ENCODE assay signal across 19 cellular contexts in the genomic region with DNA sequence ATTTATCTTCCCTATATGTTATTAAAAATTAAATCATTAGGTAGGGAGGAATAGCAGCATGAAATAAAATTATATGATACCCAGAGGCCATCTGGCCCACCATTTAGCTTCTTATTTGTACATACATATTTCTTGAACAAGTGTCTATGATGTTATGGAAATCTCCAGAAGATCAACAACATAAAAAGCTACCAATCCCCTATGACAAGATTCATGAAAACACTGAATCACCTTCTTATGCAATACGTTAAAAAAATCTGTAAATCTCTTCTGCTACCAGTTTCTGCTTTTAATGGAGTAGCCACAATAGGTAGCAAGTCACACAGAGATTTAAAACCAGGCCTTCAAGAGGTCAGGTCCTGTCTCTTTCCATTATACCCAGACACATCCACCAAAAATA.
DNase-seq lines count a peak whose midpoint lies in the region; ATAC-seq and TF ChIP-seq lines count a peak whose summit lies in the region.
"Had no signal": no experiment of that assay in that cellular context is flagged by ENCODE, and none has a peak within 500 bp of the region (broad histone marks: within the 10 kb centered on the region; RNA-seq: fewer than 3 reads in every experiment).

No MANE protein-coding gene starts in this region.

- intact Hi-C loops in MCF 10A (cut with micrococcal nuclease) = no loop called here
- intact Hi-C loops in mammary epithelial cell (cut with micrococcal nuclease) = no loop called here

- TF ChIP-seq CTCF in MCF 10A (IDR thresholded peaks at IDR 0.05; ENCODE audit: unreplicated experiment) (no peak), mammary epithelial cell (conservative IDR thresholded peaks at IDR 0.05 in 1 of 2, IDR thresholded peaks at IDR 0.05 in 1 of 2; ENCODE audit: extremely low read depth in 1 of 2, insufficient read depth in 1 of 2, low read depth in 1 of 2, low read length in 2 of 2) (no peak), choroid plexus epithelial cell (conservative IDR thresholded peaks at IDR 0.05; ENCODE audit: low read depth, low read length) (no peak), glutamatergic neuron (IDR thresholded peaks at IDR 0.05; ENCODE audit: partially characterized antibody, unreplicated experiment) (no peak)

- peak; percentile 4 for DNase-seq in MCF 10A (ENCODE audit: unreplicated experiment)
- no peak for DNase-seq in mammary epithelial cell
- DNase-seq in choroid plexus epithelial cell (ENCODE audit: low read depth) = peak; percentile 23
- DNase-seq in iris pigment epithelial cell (ENCODE audit: low read depth) = peak; percentile 76
- DNase-seq in hypothalamus (lab: John Stamatoyannopoulos, UW) = no peak
- no peak for DNase-seq in glutamatergic neuron
- DNase-seq: Calu3, DMS79 treated with DMSO at 0.1 percent for 48 hours, GF-D8, H7, MM.1S, NCI-H2029, NCI-H446, NCI-H524 treated with DMSO at 0.1 percent for 48 hours, SHP77 had no signal

- H3K79me2 ChIP-seq in mammary epithelial cell (ENCODE audit: insufficient read depth, low read length) = no peaks in the 10 kb centered on the region

- H3K9me3 Mint-ChIP-seq in MCF 10A (ENCODE audit: unreplicated experiment) = no peaks in the 10 kb centered on the region
- H3K9me3 Mint-ChIP-seq in glutamatergic neuron (ENCODE audit: unreplicated experiment) = no peaks in the 10 kb centered on the region

- no peaks in the 10 kb centered on the region for H3K36me3 ChIP-seq in mammary epithelial cell (ENCODE audit: insufficient read depth, low read length)

- in situ Hi-C loops in mammary epithelial cell (cut with MboI; ENCODE audit: low sequenced_read_pairs in 2 of 2) = no loop called here

- dilution Hi-C loops in mammary epithelial cell (cut with HindIII; ENCODE audit: low sequenced_read_pairs) = no loop called here

- no peak overlapping the region for H3K27ac Mint-ChIP-seq in MCF 10A (ENCODE audit: low read depth, unreplicated experiment)
- no peak overlapping the region for H3K27ac Mint-ChIP-seq in glutamatergic neuron (ENCODE audit: unreplicated experiment)

- H3K9ac ChIP-seq in mammary epithelial cell (ENCODE audit: insufficient read depth, low read length) = no peak overlapping the region

- H3K27me3 ChIP-seq in mammary epithelial cell (ENCODE audit: insufficient read depth, low read length) = peaks cover 3% of the 10 kb centered on the region

- no peaks in the 10 kb centered on the region for H3K4me1 Mint-ChIP-seq in MCF 10A (ENCODE audit: insufficient read depth, unreplicated experiment)
- peaks cover 7% of the 10 kb centered on the region for H3K4me1 Mint-ChIP-seq in glutamatergic neuron (ENCODE audit: low read depth, unreplicated experiment)

- BruUV-seq in MCF 10A (replicated peaks; lab: Mats Ljungman, UMichigan) (no TSS peak), mammary epithelial cell (replicated peaks; lab: Mats Ljungman, UMichigan) (no TSS peak)

- ATAC-seq in HG02571 (IDR thresholded peaks at IDR 0.05; ENCODE audit: unreplicated experiment) = no peak
- ATAC-seq: K562 had no signal

- H3K4me3 ChIP-seq in mammary epithelial cell (replicated peaks in 1 of 3; ENCODE audit: insufficient read depth in 1 of 3, low read depth in 2 of 3, low read length in 3 of 3) = no peak overlapping the region
- no peak overlapping the region for H3K4me3 ChIP-seq in choroid plexus epithelial cell (ENCODE audit: low read depth, low read length)
- H3K4me3 ChIP-seq: K562 had no signal

- no peak overlapping the region for H2AFZ ChIP-seq in mammary epithelial cell (ENCODE audit: low read depth, low read length)

- CTCF ChIA-PET in MCF 10A (lab: Yijun Ruan, JAX) (no interaction called here), mammary epithelial cell (lab: Charles Lee; ENCODE audit: low non-redundant PET) (no interaction called here)

- H4K20me1 ChIP-seq in mammary epithelial cell (ENCODE audit: insufficient read depth, low read length) = no peaks in the 10 kb centered on the region

- no peak overlapping the region for H3K4me2 ChIP-seq in mammary epithelial cell (ENCODE audit: insufficient read depth, low read depth, low read length)

- H3K4me3 Mint-ChIP-seq in MCF 10A (ENCODE audit: unreplicated experiment) = no peak overlapping the region
- H3K4me3 Mint-ChIP-seq in glutamatergic neuron (ENCODE audit: unreplicated experiment) = no peak overlapping the region

- H3K4me1 ChIP-seq in mammary epithelial cell (ENCODE audit: insufficient read depth, low read length) = no peaks in the 10 kb centered on the region

- H3K36me3 Mint-ChIP-seq in MCF 10A (ENCODE audit: insufficient read depth, unreplicated experiment) (no peaks in the 10 kb centered on the region), glutamatergic neuron (ENCODE audit: unreplicated experiment) (no peaks in the 10 kb centered on the region)

- 0% methylated on average over 1 of the region's 1 CpG for WGBS in mammary epithelial cell (ENCODE audit: low coverage, missing lambda C conversion rate)

- POLR2A ChIA-PET in MCF 10A (lab: Yijun Ruan, JAX) = interaction anchor here (0.6 to 1.0 kb wide), 2 partner anchors 17 to 24 kb away, joined by 3 read pairs; no protein-coding TSS in a partner anchor

- H3K9me3 ChIP-seq in mammary epithelial cell (replicated peaks; ENCODE audit: insufficient read depth, low read length) = no peaks in the 10 kb centered on the region

- H3K27ac ChIP-seq in mammary epithelial cell (ENCODE audit: insufficient read depth, low read depth, low read length) = no peak overlapping the region
- H3K27ac ChIP-seq: 22Rv1, RWPE1 had no signal

- peaks cover 13% of the 10 kb centered on the region for H3K27me3 Mint-ChIP-seq in MCF 10A (ENCODE audit: insufficient read depth, unreplicated experiment)
- H3K27me3 Mint-ChIP-seq in glutamatergic neuron (ENCODE audit: unreplicated experiment) = peaks cover 2% of the 10 kb centered on the region

Comparison
In these comparisons a context has a peak if more than half of its experiments do, and no peak if none do; other contexts are left out.
1. DNase-seq: peak in MCF 10A (single experiment), choroid plexus epithelial cell (single experiment) and iris pigment epithelial cell (single experiment); none in mammary epithelial cell (single experiment), hypothalamus (0 of 51) and glutamatergic neuron (single experiment).